12 cellular contexts compared by ENCODE assay signal in genomic region chr11:69321877-69322350, GRCh38. TPM values are rescaled to one million over a fixed set of nuclear protein-coding genes. Genes with fewer than 3 reads are reported as not detected.
DNase-seq lines count a peak whose midpoint lies in the region; ATAC-seq, FAIRE-seq and TF ChIP-seq lines count a peak whose summit lies in the region.
"Had no signal": no experiment of that assay in that cellular context is flagged by ENCODE, and none has a peak within 500 bp of the region (broad histone marks: within the 10 kb centered on the region; RNA-seq: fewer than 3 reads in every experiment).

No MANE protein-coding gene starts in this region.

- no peak for TF ChIP-seq EP300 in A549 (IDR thresholded peaks at IDR 0.05)

- in situ Hi-C loops in KBM-7 (cut with MboI; ENCODE audit: low pct_unique_long_range_greater_than_20kb, low sequenced_read_pairs): no loop called here

- no peak; a peak in 1 of 6 replicates for ATAC-seq in A549
- ATAC-seq: activated T-cell treated with anti-CD3 and anti-CD28 coated beads, Interleukin-2, amount 50 U/mL, for 72 hours had no signal

- CTCF ChIA-PET in A549 (lab: Yijun Ruan, JAX): interaction anchor here (1.2 to 1.6 kb wide), 2 partner anchors 220 to 321 kb away, joined by 3 to 5 read pairs; no protein-coding TSS in a partner anchor

- peaks cover 28% of the 10 kb centered on the region for H3K4me1 ChIP-seq in A549

- peaks cover 11% of the 10 kb centered on the region; the same call in 1 of the 3 replicates for H3K9me3 ChIP-seq in A549

- no peak for TF ChIP-seq RAD21 in A549 (conservative IDR thresholded peaks at IDR 0.05 in 1 of 2, IDR thresholded peaks at IDR 0.05 in 1 of 2)

- TF ChIP-seq CTCF in A549 (IDR thresholded peaks at IDR 0.05) (no peak), GM20000 (IDR thresholded peaks at IDR 0.05; ENCODE audit: extremely low read depth, missing control alignments) (no peak)

- no peak for FAIRE-seq in A549 (lab: Jason Lieb, UNC)

- POLR2A ChIA-PET in A549 (lab: Yijun Ruan, JAX): no interaction called here

- TF ChIP-seq POLR2A in A549 (IDR thresholded peaks at IDR 0.05; ENCODE audit: low read length): no peak

- no peak for DNase-seq in A549 (ENCODE audit: low read depth in 1 of 2, low spot score in 1 of 2)
- DNase-seq in GOT3 (lab: John Stamatoyannopoulos, UW): peak; percentile 49
- peak; percentile 59 for DNase-seq in amniotic epithelial cell (ENCODE audit: low read depth)
- DNase-seq in glomerular visceral epithelial cell (ENCODE audit: extremely low spot score): peak; percentile 81
- DNase-seq in KBM-7: no peak
- DNase-seq in GM20000 (ENCODE audit: low spot score): no peak
- DNase-seq in NCI-H1930 (lab: John Stamatoyannopoulos, UW): no peak
- DNase-seq in GM19240 (ENCODE audit: insufficient read length, low spot score): no peak
- DNase-seq: activated T-cell treated with anti-CD3 and anti-CD28 coated beads, Interleukin-2, amount 50 U/mL, for 72 hours; CD8-positive, alpha-beta memory T cell; MM.1S had no signal

- WGBS in A549 (ENCODE audit: missing lambda C conversion rate): 40% methylated on average over 4 of the region's 5 CpGs

- peak overlapping the region; percentile 60; the same call in 2 of the 3 replicates for H3K4me2 ChIP-seq in A549

- H3K27ac ChIP-seq in A549: peak overlapping the region in 1 of 2 experiments; percentile 85; a peak in 3 of 6 replicates

- H3K4me3 ChIP-seq in A549: no peak overlapping the region

TF ChIP-seq in A549, 52 proteins besides CTCF, POLR2A, EP300 and RAD21:
- TF ChIP-seq FOSL2 (IDR thresholded peaks at IDR 0.05): no peak
- peak; percentile 46; the same call in 1 of the 2 replicates for TF ChIP-seq FOSL2 (CRISPR knock-in tag; IDR thresholded peaks at IDR 0.05)
- TF ChIP-seq NFE2L2 (conservative IDR thresholded peaks at IDR 0.05; ENCODE audit: low read length): no peak
- TF ChIP-seq, protein P1, sequence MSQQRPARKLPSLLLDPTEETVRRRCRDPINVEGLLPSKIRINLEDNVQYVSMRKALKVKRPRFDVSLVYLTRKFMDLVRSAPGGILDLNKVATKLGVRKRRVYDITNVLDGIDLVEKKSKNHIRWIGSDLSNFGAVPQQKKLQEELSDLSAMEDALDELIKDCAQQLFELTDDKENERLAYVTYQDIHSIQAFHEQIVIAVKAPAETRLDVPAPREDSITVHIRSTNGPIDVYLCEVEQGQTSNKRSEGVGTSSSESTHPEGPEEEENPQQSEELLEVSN (IDR thresholded peaks at IDR 0.05; ENCODE audit: borderline replicate concordance, low read depth): no peak
- TF ChIP-seq CHD4 (IDR thresholded peaks at IDR 0.05; ENCODE audit: borderline replicate concordance): no peak

RNA-seq across cellular contexts. Expression of gene MYEOV, which starts 28.0 kb away (rescaled TPM):
- 102 and 111 TPM in 2 replicates for polyA plus RNA-seq in A549 (2011; rRNA removed)
- 109 and 120 TPM in 2 replicates for polyA plus RNA-seq in A549 (2012; cell fraction: cytosol; rRNA removed)
- 106 and 116 TPM in 2 replicates for polyA plus RNA-seq in A549 (2012; cell fraction: nucleus; rRNA removed)
- polyA plus RNA-seq in A549 (2017; fragmentation: RNase III; extraction: RNeasy Plus Mini Kit Qiagen cat#74134 plus additional on column Dnase treatment): 82.2 to 113 TPM (median 92.3 TPM) in 3 replicates
- polyA minus RNA-seq in A549 (2011; rRNA and poly(A)+ RNA removed): 164 and 190 TPM in 2 replicates
- polyA plus RNA-seq: CD8-positive, alpha-beta memory T cell; neural cell had no signal

Comparison
In these comparisons a context has a peak if more than half of its experiments do, and no peak if none do; other contexts are left out.
1. DNase-seq: peak in GOT3 (single experiment), amniotic epithelial cell (single experiment) and glomerular visceral epithelial cell (single experiment); none in A549 (0 of 2), KBM-7 (single experiment), GM20000 (single experiment), NCI-H1930 (0 of 2) and GM19240 (single experiment).